16 cellular contexts compared by ENCODE assay signal in genomic region chr19:53461866-53462265, GRCh38. TPM values are rescaled to one million over a fixed set of nuclear protein-coding genes. Genes with fewer than 3 reads are reported as not detected.
DNase-seq lines count a peak whose midpoint lies in the region; FAIRE-seq and TF ChIP-seq lines count a peak whose summit lies in the region.
"Had no signal": no experiment of that assay in that cellular context is flagged by ENCODE, and none has a peak within 500 bp of the region (broad histone marks: within the 10 kb centered on the region; RNA-seq: fewer than 3 reads in every experiment).

No MANE protein-coding gene starts in this region.

- TF ChIP-seq CTCF in mammary epithelial cell (conservative IDR thresholded peaks at IDR 0.05 in 1 of 2, IDR thresholded peaks at IDR 0.05 in 1 of 2; ENCODE audit: extremely low read depth in 1 of 2, insufficient read depth in 1 of 2, low read depth in 1 of 2, low read length in 2 of 2) (no peak), breast epithelium (IDR thresholded peaks at IDR 0.05) (no peak), bronchial epithelial cell (IDR thresholded peaks at IDR 0.05; ENCODE audit: insufficient read depth, low read length, severe bottlenecking) (no peak), osteoblast (IDR thresholded peaks at IDR 0.05; ENCODE audit: extremely low read depth, low read depth, low read length) (no peak), neural progenitor cell (IDR thresholded peaks at IDR 0.05) (no peak)

- H3K9me3 ChIP-seq in mammary epithelial cell (replicated peaks; ENCODE audit: insufficient read depth, low read length), result peaks cover 42% of the 10 kb centered on the region
- peaks cover 12 to 19% of the 10 kb centered on the region in 2 donors for H3K9me3 ChIP-seq in breast epithelium
- H3K9me3 ChIP-seq in osteoblast (ENCODE audit: low read depth, low read length), result peaks cover 3% of the 10 kb centered on the region
- H3K9me3 ChIP-seq in neural progenitor cell (ENCODE audit: low read depth), result peaks cover 5% of the 10 kb centered on the region

- no peaks in the 10 kb centered on the region for H3K27me3 ChIP-seq in mammary epithelial cell (ENCODE audit: insufficient read depth, low read length)
- H3K27me3 ChIP-seq in breast epithelium, result no peaks in the 10 kb centered on the region
- H3K27me3 ChIP-seq in bronchial epithelial cell (ENCODE audit: control insufficient read depth, insufficient read depth, low read length), result no peaks in the 10 kb centered on the region
- peaks cover 3% of the 10 kb centered on the region for H3K27me3 ChIP-seq in osteoblast (ENCODE audit: insufficient read depth, low read length)
- no peaks in the 10 kb centered on the region for H3K27me3 ChIP-seq in neural progenitor cell

- peak; percentile 18 for FAIRE-seq in bronchial epithelial cell (lab: Jason Lieb, UNC)
- FAIRE-seq in RCC 7860 (lab: Jason Lieb, UNC), result no peak
- FAIRE-seq: D721Med had no signal

- H2AFZ ChIP-seq in mammary epithelial cell (ENCODE audit: low read depth, low read length) (no peak overlapping the region), osteoblast (ENCODE audit: low read length) (no peak overlapping the region), neural progenitor cell (replicated peaks) (no peak overlapping the region)

- H3K4me2 ChIP-seq in mammary epithelial cell (ENCODE audit: insufficient read depth, low read depth, low read length), result no peak overlapping the region
- H3K4me2 ChIP-seq in osteoblast (ENCODE audit: insufficient read depth, low read length), result no peak overlapping the region
- H3K4me2 ChIP-seq in neural progenitor cell, result no peak overlapping the region

- H3K27me3 Mint-ChIP-seq in neural progenitor cell (ENCODE audit: insufficient read depth, low read depth), result peaks cover 4% of the 10 kb centered on the region

- H3K36me3 ChIP-seq in mammary epithelial cell (ENCODE audit: insufficient read depth, low read length), result no peaks in the 10 kb centered on the region
- H3K36me3 ChIP-seq in breast epithelium, result no peaks in the 10 kb centered on the region
- H3K36me3 ChIP-seq in bronchial epithelial cell (ENCODE audit: control insufficient read depth, insufficient read depth, low read length), result no peaks in the 10 kb centered on the region
- no peaks in the 10 kb centered on the region for H3K36me3 ChIP-seq in osteoblast (ENCODE audit: insufficient read depth, low read length)
- no peaks in the 10 kb centered on the region for H3K36me3 ChIP-seq in neural progenitor cell

- no TSS peak for BruUV-seq in mammary epithelial cell (replicated peaks; lab: Mats Ljungman, UMichigan)

- intact Hi-C loops in mammary epithelial cell (cut with micrococcal nuclease) (no loop called here), breast epithelium (cut with DNase I; ENCODE audit: low total_unique reads) (no loop called here)

- H3K36me3 Mint-ChIP-seq in neural progenitor cell, result peaks cover 22% of the 10 kb centered on the region

- dilution Hi-C loops in mammary epithelial cell (cut with HindIII; ENCODE audit: low sequenced_read_pairs), result no loop called here

- H3K27ac ChIP-seq in mammary epithelial cell (ENCODE audit: insufficient read depth, low read depth, low read length) (no peak overlapping the region), breast epithelium (no peak overlapping the region), osteoblast (ENCODE audit: low read depth, low read length) (no peak overlapping the region), neural progenitor cell (no peak overlapping the region)
- H3K27ac ChIP-seq: 22Rv1 had no signal

- 96% methylated on average over 6 of the region's 6 CpGs for WGBS in mammary epithelial cell (ENCODE audit: low coverage, missing lambda C conversion rate)

- CTCF ChIA-PET in mammary epithelial cell (lab: Charles Lee; ENCODE audit: low non-redundant PET), result no interaction called here

- H3K79me2 ChIP-seq in mammary epithelial cell (ENCODE audit: insufficient read depth, low read length), result no peaks in the 10 kb centered on the region
- H3K79me2 ChIP-seq in osteoblast (ENCODE audit: insufficient read depth, low read length), result no peaks in the 10 kb centered on the region
- no peaks in the 10 kb centered on the region for H3K79me2 ChIP-seq in neural progenitor cell (ENCODE audit: low read depth)

- DNase-seq in mammary epithelial cell (peak; percentile 27), breast epithelium (ENCODE audit: low spot score in 2 of 2) (no peak), LHCN-M2 (ENCODE audit: low read depth) (peak; percentile 14), bronchial epithelial cell (ENCODE audit: low read depth) (peak; percentile 7), osteoblast (ENCODE audit: insufficient read length, low spot score, missing footprints) (peak; percentile 17), neural progenitor cell (ENCODE audit: low spot score) (no peak), NCI-H1105 (lab: John Stamatoyannopoulos, UW) (no peak), RCC 7860 (ENCODE audit: low spot score) (no peak)
- DNase-seq: CD8-positive, alpha-beta T cell; COR-L47; DMS153; DND-41 had no signal

- in situ Hi-C loops in mammary epithelial cell (cut with MboI; ENCODE audit: low sequenced_read_pairs in 2 of 2), result no loop called here

- H3K4me1 ChIP-seq in mammary epithelial cell (ENCODE audit: insufficient read depth, low read length) (no peaks in the 10 kb centered on the region), breast epithelium (no peaks in the 10 kb centered on the region), osteoblast (ENCODE audit: insufficient read depth, low read length) (no peaks in the 10 kb centered on the region), neural progenitor cell (no peaks in the 10 kb centered on the region)

- peaks cover 14% of the 10 kb centered on the region for H3F3A ChIP-seq in neural progenitor cell (ENCODE audit: low read depth)

- H3K4me1 Mint-ChIP-seq in neural progenitor cell, result no peaks in the 10 kb centered on the region

- TF ChIP-seq POLR2A in breast epithelium (IDR thresholded peaks at IDR 0.05), result no peak

- H4K20me1 ChIP-seq in mammary epithelial cell (ENCODE audit: insufficient read depth, low read length) (no peaks in the 10 kb centered on the region), osteoblast (ENCODE audit: insufficient read depth, low read length) (no peaks in the 10 kb centered on the region), neural progenitor cell (ENCODE audit: low read depth) (no peaks in the 10 kb centered on the region)

- no peak overlapping the region for H3K4me3 ChIP-seq in mammary epithelial cell (replicated peaks in 1 of 3; ENCODE audit: insufficient read depth in 1 of 3, low read depth in 2 of 3, low read length in 3 of 3)
- H3K4me3 ChIP-seq in breast epithelium, result no peak overlapping the region
- no peak overlapping the region for H3K4me3 ChIP-seq in bronchial epithelial cell (ENCODE audit: low read depth, low read length)
- H3K4me3 ChIP-seq in osteoblast (ENCODE audit: insufficient read depth, low read length), result no peak overlapping the region
- no peak overlapping the region for H3K4me3 ChIP-seq in neural progenitor cell

- no peak overlapping the region for H3K9ac ChIP-seq in mammary epithelial cell (ENCODE audit: insufficient read depth, low read length)
- no peak overlapping the region for H3K9ac ChIP-seq in neural progenitor cell

- H3K4me3 Mint-ChIP-seq in neural progenitor cell, result no peak overlapping the region
- H3K4me3 Mint-ChIP-seq: CD14-positive monocyte; CD8-positive, alpha-beta T cell had no signal

- peaks cover 43% of the 10 kb centered on the region for H3K9me3 Mint-ChIP-seq in neural progenitor cell

- no peak overlapping the region for H3K27ac Mint-ChIP-seq in neural progenitor cell
- H3K27ac Mint-ChIP-seq: CD14-positive monocyte; CD8-positive, alpha-beta T cell had no signal

RNA-seq across cellular contexts. Expression of gene ZNF813, which starts 5.7 kb away (rescaled TPM):
- 1 to 10 TPM; 2.9 to 3.7 TPM for total RNA-seq in mammary epithelial cell
- polyA plus RNA-seq in mammary epithelial cell, result 0.97 TPM
- 2.4 TPM for polyA minus RNA-seq in mammary epithelial cell
- total RNA-seq in breast epithelium, result 1 to 10 TPM; 3.3 to 7.0 (median 3.4) TPM
- 3.5 and 5.7 TPM in 2 replicates for total RNA-seq in LHCN-M2 (2014; rRNA removed)
- 1.2 TPM for polyA plus RNA-seq in LHCN-M2 (2012)
- 3.9 and 4.6 TPM in 2 replicates for total RNA-seq in bronchial epithelial cell
- total RNA-seq in osteoblast, result 3.6 and 4.4 TPM in 2 replicates
- total RNA-seq in neural progenitor cell (ENCODE audit: low replicate concordance), result 14.2 and 24.3 TPM in 2 replicates
- total RNA-seq: HT-29 had no signal

RNA-seq across cellular contexts. Expression of gene ZNF761, which starts 30.1 kb away (rescaled TPM):
- 10 to 100 TPM; 10.3 to 11.0 TPM for total RNA-seq in mammary epithelial cell
- polyA plus RNA-seq in mammary epithelial cell, result 7.4 TPM
- 4.8 TPM for polyA minus RNA-seq in mammary epithelial cell
- 10 to 100 TPM; 14.1 to 20.9 (median 17.0) TPM for total RNA-seq in breast epithelium
- 11.8 and 16.1 TPM in 2 replicates for total RNA-seq in LHCN-M2 (2014; rRNA removed)
- 3.6 TPM for polyA plus RNA-seq in LHCN-M2 (2012)
- total RNA-seq in bronchial epithelial cell, result 14.0 and 15.9 TPM in 2 replicates
- 13.0 and 16.5 TPM in 2 replicates for total RNA-seq in osteoblast
- 17.9 and 22.1 TPM in 2 replicates for total RNA-seq in neural progenitor cell (ENCODE audit: low replicate concordance)

Comparison
In these comparisons a context has a peak if more than half of its experiments do, and no peak if none do; other contexts are left out.
1. DNase-seq: peak in mammary epithelial cell (single experiment), LHCN-M2 (single experiment), bronchial epithelial cell (single experiment) and osteoblast (single experiment); none in breast epithelium (0 of 2), neural progenitor cell (single experiment), NCI-H1105 (single experiment) and RCC 7860 (single experiment).